ENCODE assay signal across 12 cellular contexts in the genomic region with DNA sequence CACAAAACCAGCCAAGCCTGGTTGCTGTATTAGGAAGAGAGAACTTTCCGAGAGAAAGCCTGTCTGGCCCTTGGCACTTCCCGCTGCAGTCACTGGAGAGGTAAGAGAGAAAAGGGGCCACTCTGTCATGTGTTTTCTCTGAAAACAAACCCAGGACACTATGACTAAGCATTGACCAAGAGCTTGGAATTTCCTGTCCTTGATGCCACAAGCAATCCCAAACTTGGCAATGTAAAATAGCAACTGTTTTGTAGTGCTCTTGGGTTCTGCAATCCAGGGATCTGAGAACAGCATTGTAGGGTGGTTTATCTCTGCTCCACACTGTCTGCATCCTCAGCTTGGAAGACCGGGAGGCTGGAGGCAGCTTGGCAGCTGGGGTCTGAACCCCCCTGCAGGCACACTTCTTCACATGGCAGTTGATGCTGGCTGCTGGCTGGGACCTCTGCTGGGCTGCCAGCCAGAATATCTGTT.
DNase-seq lines count a peak whose midpoint lies in the region; ATAC-seq, FAIRE-seq and TF ChIP-seq lines count a peak whose summit lies in the region.
"Had no signal": no experiment of that assay in that cellular context is flagged by ENCODE, and none has a peak within 500 bp of the region (broad histone marks: within the 10 kb centered on the region; RNA-seq: fewer than 3 reads in every experiment).

No MANE protein-coding gene starts in this region.

- H3K27ac Mint-ChIP-seq in HFFc6, result no peak overlapping the region
- H3K27ac Mint-ChIP-seq: CD4-positive, alpha-beta T cell; stimulated activated naive CD8-positive, alpha-beta T cell treated with anti-CD3 and anti-CD28 coated beads, Interleukin-15, Interleukin-2, amounts not matched to agents 100 ng/mL and 50 ng/mL, for 24 hours had no signal

- no peak for ATAC-seq in HG02571 (IDR thresholded peaks at IDR 0.05; ENCODE audit: unreplicated experiment)
- ATAC-seq: left lobe of liver had no signal

- TF ChIP-seq CTCF in AG10803 (conservative IDR thresholded peaks at IDR 0.05; ENCODE audit: low read length), result no peak
- no peak for TF ChIP-seq CTCF in epithelial cell of esophagus (IDR thresholded peaks at IDR 0.05; ENCODE audit: insufficient read depth, low read depth, low read length, missing control alignments)
- TF ChIP-seq CTCF in HFFc6 (IDR thresholded peaks at IDR 0.05), result no peak

- H3K4me3 ChIP-seq in AG10803 (ENCODE audit: low read length), result no peak overlapping the region
- H3K4me3 ChIP-seq in epithelial cell of esophagus (ENCODE audit: low read length), result no peak overlapping the region
- H3K4me3 ChIP-seq: spleen had no signal

- no peak overlapping the region for H3K4me3 Mint-ChIP-seq in HFFc6
- H3K4me3 Mint-ChIP-seq: CD4-positive, alpha-beta T cell; stimulated activated naive CD8-positive, alpha-beta T cell treated with anti-CD3 and anti-CD28 coated beads, Interleukin-15, Interleukin-2, amounts not matched to agents 100 ng/mL and 50 ng/mL, for 24 hours had no signal

- DNase-seq in AG10803 (ENCODE audit: low read depth), result peak; percentile 91
- DNase-seq in RCC 7860 (ENCODE audit: low spot score), result peak; percentile 80
- peak; percentile 35 for DNase-seq in epithelial cell of esophagus (ENCODE audit: low read depth)
- DNase-seq in medulla oblongata (ENCODE audit: extremely low spot score), result peak; percentile 11
- DNase-seq in NCI-H2196 (lab: John Stamatoyannopoulos, UW; ENCODE audit: unreplicated experiment), result no peak
- no peak for DNase-seq in SK-N-DZ (ENCODE audit: low spot score)
- no peak for DNase-seq in HFFc6
- DNase-seq: CD4-positive, alpha-beta T cell; spleen had no signal

- peaks cover 49% of the 10 kb centered on the region for H3K9me3 Mint-ChIP-seq in HFFc6
- H3K9me3 Mint-ChIP-seq: CD4-positive, alpha-beta T cell; stimulated activated naive CD8-positive, alpha-beta T cell treated with anti-CD3 and anti-CD28 coated beads, Interleukin-15, Interleukin-2, amounts not matched to agents 100 ng/mL and 50 ng/mL, for 24 hours had no signal

- no peaks in the 10 kb centered on the region for H3K4me1 Mint-ChIP-seq in HFFc6 (ENCODE audit: low read depth)

- H3K36me3 Mint-ChIP-seq in HFFc6 (ENCODE audit: low read depth), result no peaks in the 10 kb centered on the region

- H3K27me3 Mint-ChIP-seq in HFFc6 (ENCODE audit: insufficient read depth), result peaks cover 1% of the 10 kb centered on the region; the same call in 1 of the 2 replicates

- FAIRE-seq in RCC 7860 (lab: Jason Lieb, UNC), result peak; percentile 48

Comparison
In these comparisons a context has a peak if more than half of its experiments do, and no peak if none do; other contexts are left out.
1. DNase-seq: peak in AG10803 (single experiment), RCC 7860 (single experiment), epithelial cell of esophagus (single experiment) and medulla oblongata (single experiment); none in NCI-H2196 (single experiment), SK-N-DZ (single experiment) and HFFc6 (single experiment).